19 cellular contexts compared by ENCODE assay signal in genomic region chr21:34726627-34727337, GRCh38. TPM values are rescaled to one million over a fixed set of nuclear protein-coding genes. Genes with fewer than 3 reads are reported as not detected.
DNase-seq lines count a peak whose midpoint lies in the region; ATAC-seq, FAIRE-seq and TF ChIP-seq lines count a peak whose summit lies in the region.
"Had no signal": no experiment of that assay in that cellular context is flagged by ENCODE, and none has a peak within 500 bp of the region (broad histone marks: within the 10 kb centered on the region; RNA-seq: fewer than 3 reads in every experiment).

No MANE protein-coding gene starts in this region.

- intact Hi-C loops in posterior cingulate gyrus (cut with DNase I), result no loop called here
- intact Hi-C loops in activated T-helper 1 cell treated with anti-CD3 and anti-CD28 coated beads, Interleukin-12 subunit alpha, Interleukin-12 subunit beta, Interleukin-2, Interleukin-4 antibody, amounts not matched to agents 30 ng/mL and 10 ng/mL and 1 ng/mL, durations not matched to agents 14 hours and 24 hours and 36 hours (cut with micrococcal nuclease), result no loop called here

- FAIRE-seq in GM12891 (lab: Jason Lieb, UNC), result no peak

- H3K4me1 Mint-ChIP-seq in activated T-helper 1 cell treated with anti-CD3 and anti-CD28 coated beads, Interleukin-12 subunit alpha, Interleukin-12 subunit beta, Interleukin-2, Interleukin-4 antibody, amounts not matched to agents 30 ng/mL and 10 ng/mL and 1 ng/mL, durations not matched to agents 14 hours and 24 hours and 36 hours (ENCODE audit: low read depth), result peaks cover 12% of the 10 kb centered on the region
- H3K4me1 Mint-ChIP-seq: activated B cell treated with CpG ODN at 0.5 μM for 24 hours, memory B cell, neural progenitor cell had no signal

- H3K27ac ChIP-seq in C4-2B, result peak overlapping the region; percentile 11
- H3K27ac ChIP-seq: neural progenitor cell, PC-9, right lobe of liver, testis had no signal

- TF ChIP-seq CTCF in C4-2B (conservative IDR thresholded peaks at IDR 0.05), result no peak

- TF ChIP-seq POLR2A in GM12891 (IDR thresholded peaks at IDR 0.05; ENCODE audit: low read depth, low read length), result no peak

- H3K27ac Mint-ChIP-seq in activated T-helper 1 cell treated with anti-CD3 and anti-CD28 coated beads, Interleukin-12 subunit alpha, Interleukin-12 subunit beta, Interleukin-2, Interleukin-4 antibody, amounts not matched to agents 30 ng/mL and 10 ng/mL and 1 ng/mL, durations not matched to agents 14 hours and 24 hours and 36 hours, result no peak overlapping the region
- H3K27ac Mint-ChIP-seq: activated B cell treated with CpG ODN at 0.5 μM for 24 hours; activated naive CD4-positive, alpha-beta T cell treated with anti-CD3 and anti-CD28 coated beads, Interleukin-2, amount 50 U/mL, for 72 hours; memory B cell; neural progenitor cell had no signal

- H3K4me3 Mint-ChIP-seq in activated T-helper 1 cell treated with anti-CD3 and anti-CD28 coated beads, Interleukin-12 subunit alpha, Interleukin-12 subunit beta, Interleukin-2, Interleukin-4 antibody, amounts not matched to agents 30 ng/mL and 10 ng/mL and 1 ng/mL, durations not matched to agents 14 hours and 24 hours and 36 hours, result no peak overlapping the region
- H3K4me3 Mint-ChIP-seq: activated B cell treated with CpG ODN at 0.5 μM for 24 hours, memory B cell, neural progenitor cell had no signal

- no peaks in the 10 kb centered on the region for H3K9me3 Mint-ChIP-seq in activated T-helper 1 cell treated with anti-CD3 and anti-CD28 coated beads, Interleukin-12 subunit alpha, Interleukin-12 subunit beta, Interleukin-2, Interleukin-4 antibody, amounts not matched to agents 30 ng/mL and 10 ng/mL and 1 ng/mL, durations not matched to agents 14 hours and 24 hours and 36 hours
- H3K9me3 Mint-ChIP-seq: activated B cell treated with CpG ODN at 0.5 μM for 24 hours; activated naive CD4-positive, alpha-beta T cell treated with anti-CD3 and anti-CD28 coated beads, Interleukin-2, amount 50 U/mL, for 72 hours; memory B cell had no signal

- H3K36me3 Mint-ChIP-seq in activated T-helper 1 cell treated with anti-CD3 and anti-CD28 coated beads, Interleukin-12 subunit alpha, Interleukin-12 subunit beta, Interleukin-2, Interleukin-4 antibody, amounts not matched to agents 30 ng/mL and 10 ng/mL and 1 ng/mL, durations not matched to agents 14 hours and 24 hours and 36 hours (ENCODE audit: low read depth), result no peaks in the 10 kb centered on the region
- H3K36me3 Mint-ChIP-seq: activated naive CD4-positive, alpha-beta T cell treated with anti-CD3 and anti-CD28 coated beads, Interleukin-2, amount 50 U/mL, for 72 hours; memory B cell; neural progenitor cell had no signal

- no peak for ATAC-seq in GM21723 (IDR thresholded peaks at IDR 0.05; ENCODE audit: unreplicated experiment)
- ATAC-seq: activated naive CD4-positive, alpha-beta T cell treated with anti-CD3 and anti-CD28 coated beads, Interleukin-2, amount 50 U/mL, for 72 hours; right lobe of liver had no signal

- DNase-seq in GM12891 (ENCODE audit: insufficient read length, low spot score) (no peak), SKM-1 treated with dmso at 0.1 percent for 144 hours (lab: John Stamatoyannopoulos, UW; ENCODE audit: unreplicated experiment) (peak; percentile 10), iris pigment epithelial cell (ENCODE audit: low read depth) (peak; percentile 55), posterior cingulate gyrus (no peak), GDM1 (lab: John Stamatoyannopoulos, UW) (no peak)
- no peak for DNase-seq in activated T-helper 1 cell treated with anti-CD3 and anti-CD28 coated beads, Interleukin-12 subunit alpha, Interleukin-12 subunit beta, Interleukin-2, Interleukin-4 antibody, amounts not matched to agents 30 ng/mL and 10 ng/mL and 1 ng/mL, durations not matched to agents 14 hours and 24 hours and 36 hours (ENCODE audit: low spot score)
- DNase-seq: activated B cell treated with CpG ODN at 0.5 μM for 24 hours, cerebellar nuclear complex, foreskin fibroblast, NCI-H1694 treated with DMSO at 0.1 percent for 48 hours, NCI-H446 treated with DMSO at 0.1 percent for 48 hours, right lobe of liver, testis had no signal

- peaks cover 19% of the 10 kb centered on the region for H3K27me3 Mint-ChIP-seq in activated T-helper 1 cell treated with anti-CD3 and anti-CD28 coated beads, Interleukin-12 subunit alpha, Interleukin-12 subunit beta, Interleukin-2, Interleukin-4 antibody, amounts not matched to agents 30 ng/mL and 10 ng/mL and 1 ng/mL, durations not matched to agents 14 hours and 24 hours and 36 hours (ENCODE audit: insufficient read depth)

TF ChIP-seq in GM12891, 5 proteins besides CTCF, POLR2A, EP300 and RAD21:
- TF ChIP-seq TAF1 (IDR thresholded peaks at IDR 0.05; ENCODE audit: low read depth, low read length) (no peak), SPI1 (IDR thresholded peaks at IDR 0.05; ENCODE audit: low read depth, low read length) (peak; percentile 83), POLR2AphosphoS5 (IDR thresholded peaks at IDR 0.05; ENCODE audit: low read depth, low read length) (no peak), PAX5 (IDR thresholded peaks at IDR 0.05; ENCODE audit: insufficient read depth, low read length, severe bottlenecking) (no peak)

RNA-seq across cellular contexts. Expression of gene CLIC6, which starts 58.0 kb away (rescaled TPM):
- polyA plus RNA-seq in GM12891 (2012; ENCODE audit: low read depth, missing spikeins), result 18.6 TPM
- not detected in 2 replicates for total RNA-seq in activated T-helper 1 cell treated with anti-CD3 and anti-CD28 coated beads, Interleukin-12 subunit alpha, Interleukin-12 subunit beta, Interleukin-2, Interleukin-4 antibody, amounts not matched to agents 30 ng/mL and 10 ng/mL and 1 ng/mL, durations not matched to agents 14 hours and 24 hours and 36 hours
- total RNA-seq: activated B cell treated with CpG ODN at 0.5 μM for 24 hours, PC-9 had no signal

Comparison
In these comparisons a context has a peak if more than half of its experiments do, and no peak if none do; other contexts are left out.
1. DNase-seq: peak in SKM-1 treated with dmso at 0.1 percent for 144 hours (single experiment) and iris pigment epithelial cell (single experiment); none in GM12891 (single experiment), posterior cingulate gyrus (0 of 10), GDM1 (single experiment) and activated T-helper 1 cell treated with anti-CD3 and anti-CD28 coated beads, Interleukin-12 subunit alpha, Interleukin-12 subunit beta, Interleukin-2, Interleukin-4 antibody, amounts not matched to agents 30 ng/mL and 10 ng/mL and 1 ng/mL, durations not matched to agents 14 hours and 24 hours and 36 hours (single experiment).